Comparison of ENCODE assay signal across 36 cellular contexts in genomic region chr12:117209626-117210025, GRCh38.
"Had no signal": no experiment of that assay in that cellular context is flagged by ENCODE, and none has a peak within 500 bp of the region (broad histone marks: within the 10 kb centered on the region; RNA-seq: fewer than 3 reads in every experiment).

No MANE protein-coding gene starts in this region.

- H3K36me3 ChIP-seq: MG63 had no signal

- H3K9me3 ChIP-seq: MG63 had no signal

- H3K4me3 ChIP-seq: MG63 had no signal

- DNase-seq: Kasumi-1, MG63, MM.1S, MV-4-11, NCI-H1048, NCI-H1092, NCI-H1092 treated with DMSO at 0.1 percent for 48 hours, NCI-H1105, NCI-H1105 treated with DMSO at 0.1 percent for 48 hours, NCI-H1417, NCI-H1417 treated with DMSO at 0.1 percent for 48 hours, NCI-H1436, NCI-H1436 treated with DMSO at 0.1 percent for 48 hours, NCI-H146, NCI-H1694, NCI-H1694 treated with DMSO at 0.1 percent for 48 hours, NCI-H187, NCI-H187 treated with DMSO at 0.1 percent for 48 hours, NCI-H1930, NCI-H2029, NCI-H2029 treated with DMSO at 0.1 percent for 48 hours, NCI-H2081, NCI-H2081 treated with DMSO at 0.1 percent for 48 hours, NCI-H2107, NCI-H2171, NCI-H2171 treated with DMSO at 0.1 percent for 48 hours, NCI-H2227 treated with DMSO at 0.1 percent for 48 hours, NCI-H226, NCI-H345, NCI-H446, NCI-H446 treated with DMSO at 0.1 percent for 48 hours, NCI-H510A, NCI-H510A treated with DMSO at 0.1 percent for 48 hours, NCI-H524, NCI-H524 treated with DMSO at 0.1 percent for 48 hours, NCI-H526 had no signal
